ENCODE assay signal across 7 cellular contexts in genomic region chr2:148817210-148817708, GRCh38. TPM values are rescaled to one million over a fixed set of nuclear protein-coding genes. Genes with fewer than 3 reads are reported as not detected.
A peak's percentile ranks its signal among the peaks of the same experiment; 100 is the strongest.
DNase-seq lines count a peak whose midpoint lies in the region; ATAC-seq and TF ChIP-seq lines count a peak whose summit lies in the region.

No MANE protein-coding gene starts in this region.

- no peaks in the 10 kb centered on the region for H3K9me2 ChIP-seq in GM23338 (ENCODE audit: insufficient read depth)

- no peaks in the 10 kb centered on the region; the same call in 2 of the 3 replicates for H3K36me3 Mint-ChIP-seq in GM23338 (ENCODE audit: low read depth)

- no peaks in the 10 kb centered on the region for H3F3A ChIP-seq in GM23338 (replicated peaks; ENCODE audit: low read depth)

- H3K4me1 Mint-ChIP-seq in GM23338: peaks cover 47% of the 10 kb centered on the region

- TF ChIP-seq CTCF in GM23338 (conservative IDR thresholded peaks at IDR 0.05; ENCODE audit: low read depth in 2 of 2) (no peak), psoas muscle (IDR thresholded peaks at IDR 0.05) (no peak)

- H3K27ac ChIP-seq in GM23338 (ENCODE audit: low read depth) (no peak overlapping the region), psoas muscle (no peak overlapping the region)

- H4K20me1 ChIP-seq in GM23338 (replicated peaks; ENCODE audit: insufficient read depth): no peaks in the 10 kb centered on the region

- H3K36me3 ChIP-seq in GM23338 (ENCODE audit: insufficient read depth): no peaks in the 10 kb centered on the region
- H3K36me3 ChIP-seq in psoas muscle (ENCODE audit: insufficient read depth in 1 of 2, low read depth in 1 of 2): no peaks in the 10 kb centered on the region

- DNase-seq in GM23338 (ENCODE audit: low spot score): no peak
- DNase-seq in OCI-M1 (lab: John Stamatoyannopoulos, UW): peak; percentile 3
- DNase-seq in fibroblast of peridontal ligament (ENCODE audit: extremely low read depth): peak; percentile 25
- no peak for DNase-seq in psoas muscle
- no peak for DNase-seq in NCI-H2171 (lab: John Stamatoyannopoulos, UW)
- DNase-seq in NCI-H2029 treated with DMSO at 0.1 percent for 48 hours (lab: John Stamatoyannopoulos, UW): no peak
- DNase-seq in HuH-7.5 (ENCODE audit: low spot score): no peak

- H3K27me3 ChIP-seq in GM23338 (ENCODE audit: insufficient read depth) (no peaks in the 10 kb centered on the region), psoas muscle (ENCODE audit: insufficient read depth in 3 of 3, low read length in 2 of 3) (peaks cover 0 to 11% (median 0%) of the 10 kb centered on the region in 3 donors)

- ATAC-seq in GM23338: no peak
- ATAC-seq in psoas muscle: no peak

- no peaks in the 10 kb centered on the region for H3K79me2 ChIP-seq in GM23338 (replicated peaks; ENCODE audit: insufficient read depth)

- no peaks in the 10 kb centered on the region; the same call in 2 of the 3 replicates for H3K9me3 Mint-ChIP-seq in GM23338

- H3K4me3 ChIP-seq in GM23338: no peak overlapping the region
- H3K4me3 ChIP-seq in psoas muscle: peak overlapping the region; percentile 8

- peaks cover 8% of the 10 kb centered on the region for H3K27me3 Mint-ChIP-seq in GM23338 (ENCODE audit: insufficient read depth, low read depth, poor library complexity)

- intact Hi-C loops in psoas muscle (cut with DNase I): no loop called here

- peak overlapping the region; percentile 49; the same call in 1 of the 2 replicates for H3K27ac Mint-ChIP-seq in GM23338

- H3K4me1 ChIP-seq in GM23338 (ENCODE audit: insufficient read depth): peaks cover 44% of the 10 kb centered on the region
- H3K4me1 ChIP-seq in psoas muscle: no peaks in the 10 kb centered on the region

- 3 to 4% (median 4%) methylated on average over 8 of the region's 8 CpGs for WGBS in psoas muscle, 3 donors

- no peaks in the 10 kb centered on the region for H3K9me3 ChIP-seq in psoas muscle

- peak overlapping the region; percentile 44; the same call in 1 of the 2 replicates for H2AFZ ChIP-seq in GM23338

- H3K4me3 Mint-ChIP-seq in GM23338: no peak overlapping the region; the same call in 2 of the 3 replicates

- H3K4me2 ChIP-seq in GM23338: 0 out of 2 replicates have a peak overlapping the region, but pooled peaks have one; percentile 11

TF ChIP-seq in GM23338, 12 proteins besides CTCF, POLR2A, EP300 and RAD21:
- TF ChIP-seq NANOG (IDR thresholded peaks at IDR 0.05; ENCODE audit: borderline replicate concordance) (no peak), CREB1 (CRISPR knock-in tag; IDR thresholded peaks at IDR 0.05; ENCODE audit: low read depth) (no peak), ZNF462 (CRISPR knock-in tag; IDR thresholded peaks at IDR 0.05) (no peak), EZH2 (IDR thresholded peaks at IDR 0.05; ENCODE audit: low read depth, unreplicated experiment) (no peak), ZNF114 (CRISPR knock-in tag; IDR thresholded peaks at IDR 0.05) (no peak), ZNF331 (CRISPR knock-in tag; IDR thresholded peaks at IDR 0.05; ENCODE audit: low read depth) (no peak), EZH2phosphoT487 (IDR thresholded peaks at IDR 0.05; ENCODE audit: unreplicated experiment) (no peak)
- TF ChIP-seq, protein P1, sequence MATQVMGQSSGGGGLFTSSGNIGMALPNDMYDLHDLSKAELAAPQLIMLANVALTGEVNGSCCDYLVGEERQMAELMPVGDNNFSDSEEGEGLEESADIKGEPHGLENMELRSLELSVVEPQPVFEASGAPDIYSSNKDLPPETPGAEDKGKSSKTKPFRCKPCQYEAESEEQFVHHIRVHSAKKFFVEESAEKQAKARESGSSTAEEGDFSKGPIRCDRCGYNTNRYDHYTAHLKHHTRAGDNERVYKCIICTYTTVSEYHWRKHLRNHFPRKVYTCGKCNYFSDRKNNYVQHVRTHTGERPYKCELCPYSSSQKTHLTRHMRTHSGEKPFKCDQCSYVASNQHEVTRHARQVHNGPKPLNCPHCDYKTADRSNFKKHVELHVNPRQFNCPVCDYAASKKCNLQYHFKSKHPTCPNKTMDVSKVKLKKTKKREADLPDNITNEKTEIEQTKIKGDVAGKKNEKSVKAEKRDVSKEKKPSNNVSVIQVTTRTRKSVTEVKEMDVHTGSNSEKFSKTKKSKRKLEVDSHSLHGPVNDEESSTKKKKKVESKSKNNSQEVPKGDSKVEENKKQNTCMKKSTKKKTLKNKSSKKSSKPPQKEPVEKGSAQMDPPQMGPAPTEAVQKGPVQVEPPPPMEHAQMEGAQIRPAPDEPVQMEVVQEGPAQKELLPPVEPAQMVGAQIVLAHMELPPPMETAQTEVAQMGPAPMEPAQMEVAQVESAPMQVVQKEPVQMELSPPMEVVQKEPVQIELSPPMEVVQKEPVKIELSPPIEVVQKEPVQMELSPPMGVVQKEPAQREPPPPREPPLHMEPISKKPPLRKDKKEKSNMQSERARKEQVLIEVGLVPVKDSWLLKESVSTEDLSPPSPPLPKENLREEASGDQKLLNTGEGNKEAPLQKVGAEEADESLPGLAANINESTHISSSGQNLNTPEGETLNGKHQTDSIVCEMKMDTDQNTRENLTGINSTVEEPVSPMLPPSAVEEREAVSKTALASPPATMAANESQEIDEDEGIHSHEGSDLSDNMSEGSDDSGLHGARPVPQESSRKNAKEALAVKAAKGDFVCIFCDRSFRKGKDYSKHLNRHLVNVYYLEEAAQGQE (IDR thresholded peaks at IDR 0.05; ENCODE audit: unreplicated experiment): no peak

RNA-seq across cellular contexts. Expression of gene KIF5C, which starts 57.8 kb away (rescaled TPM):
- 46.5 and 49.1 TPM in 2 replicates for total RNA-seq in GM23338 (2014; rRNA removed; shearing (Covaris generic))
- polyA plus RNA-seq in GM23338 (2016; fragmentation: Nextera tagmentation; extraction: Ambion mirVana) (37.8 and 45.0 TPM in 2 replicates), psoas muscle (under 1 TPM; 0.31 to 0.72 (median 0.59) TPM)
- total RNA-seq in psoas muscle: 1 to 10 TPM in 1 of 4 donors, under 1 TPM in 3; 0.22 to 1.1 (median 0.58) TPM

Comparison
In these comparisons a context has a peak if more than half of its experiments do, and no peak if none do; other contexts are left out.
1. DNase-seq: peak in OCI-M1 (single experiment) and fibroblast of peridontal ligament (single experiment); none in GM23338 (single experiment), psoas muscle (0 of 2), NCI-H2171 (single experiment), NCI-H2029 treated with DMSO at 0.1 percent for 48 hours (single experiment) and HuH-7.5 (single experiment).
2. RNA of gene KIF5C, which starts 57.8 kb away (total RNA-seq): 46.5 to 49.1 TPM in GM23338; 0.22 to 1.1 TPM in psoas muscle; every median in the first group is over 10 times any median in the second.